ENCODE assay signal across 1 cellular context in genomic region chr15:40863660-40864285, GRCh38.
TF ChIP-seq lines count a peak whose summit lies in the region.

No MANE protein-coding gene starts in this region.

TF ChIP-seq in GM23338, 12 proteins besides CTCF, POLR2A, EP300 and RAD21:
- TF ChIP-seq EZH2 (IDR thresholded peaks at IDR 0.05; ENCODE audit: low read depth, unreplicated experiment) (no peak), CREB1 (CRISPR knock-in tag; IDR thresholded peaks at IDR 0.05; ENCODE audit: low read depth) (no peak)
